In genomic region chr2:3205845-3206244, GRCh38 we compare ENCODE assay signal across 13 cellular contexts.
DNase-seq lines count a peak whose midpoint lies in the region; ATAC-seq and TF ChIP-seq lines count a peak whose summit lies in the region.
"Had no signal": no experiment of that assay in that cellular context is flagged by ENCODE, and none has a peak within 500 bp of the region (broad histone marks: within the 10 kb centered on the region; RNA-seq: fewer than 3 reads in every experiment).

No MANE protein-coding gene starts in this region.

- H2BK15ac ChIP-seq in neuronal stem cell (ENCODE audit: low read length) = no peak overlapping the region

- intact Hi-C loops in activated naive CD4-positive, alpha-beta T cell treated with anti-CD3 and anti-CD28 coated beads for 36 hours (cut with micrococcal nuclease) = no loop called here

- POLR2A ChIA-PET in WTC11 (lab: Charles Lee) = no interaction called here

- no peak for TF ChIP-seq CTCF in WTC11 (IDR thresholded peaks at IDR 0.05)

- H4K20me1 ChIP-seq in BLaER1 treated with 17β-estradiol and CSF1 and Interleukin-3, amounts not matched to agents 10 nM and 100 nM = peaks cover 0 to 42% (median 0%) of the 10 kb centered on the region in 11 experiments; a peak in 8 of 22 replicates

- H3K27me3 ChIP-seq in BLaER1 treated with 17β-estradiol and CSF1 and Interleukin-3, amounts not matched to agents 10 nM and 100 nM = no peaks in the 10 kb centered on the region
- H3K27me3 ChIP-seq in neuronal stem cell (ENCODE audit: control insufficient read depth in 3 of 3, insufficient read depth in 3 of 3, low read depth in 1 of 3, low read length in 3 of 3) = no peaks in the 10 kb centered on the region

- no peak overlapping the region for H2AFZ ChIP-seq in neuronal stem cell (ENCODE audit: low read length)
- H2AFZ ChIP-seq: GM23338 had no signal

- H3K4me3 Mint-ChIP-seq in activated naive CD4-positive, alpha-beta T cell treated with anti-CD3 and anti-CD28 coated beads for 36 hours = no peak overlapping the region
- H3K4me3 Mint-ChIP-seq in WTC11 = no peak overlapping the region
- H3K4me3 Mint-ChIP-seq: CD4-positive, CD25-positive, alpha-beta regulatory T cell; GM23338; H9; IgD-negative memory B cell had no signal

- no CpG with 5 or more reads among the region's 4 CpGs for WGBS in neuronal stem cell (ENCODE audit: extremely low coverage in 2 of 2, insufficient read length in 2 of 2, insufficient replicate concordance in 1 of 2), 2 donors

- H3K27me3 Mint-ChIP-seq in activated naive CD4-positive, alpha-beta T cell treated with anti-CD3 and anti-CD28 coated beads for 36 hours (ENCODE audit: low read depth) = no peaks in the 10 kb centered on the region
- no peaks in the 10 kb centered on the region for H3K27me3 Mint-ChIP-seq in WTC11 (ENCODE audit: low read depth)
- H3K27me3 Mint-ChIP-seq: CD4-positive, CD25-positive, alpha-beta regulatory T cell; IgD-negative memory B cell had no signal

- H4K91ac ChIP-seq in neuronal stem cell (ENCODE audit: low read depth, low read length, poor library complexity) = no peak overlapping the region

- H2BK120ac ChIP-seq in neuronal stem cell (ENCODE audit: low read depth, low read length) = no peak overlapping the region

- peaks cover 5 to 73% (median 31%) of the 10 kb centered on the region in 11 experiments; a peak in 19 of 22 replicates for H3K36me3 ChIP-seq in BLaER1 treated with 17β-estradiol and CSF1 and Interleukin-3, amounts not matched to agents 10 nM and 100 nM
- H3K36me3 ChIP-seq in neuronal stem cell (replicated peaks in 1 of 2; ENCODE audit: control insufficient read depth in 2 of 2, insufficient read depth in 2 of 2, low read length in 2 of 2) = peaks cover 0 to 3% of the 10 kb centered on the region in 2 donors

- H3K18ac ChIP-seq in neuronal stem cell (ENCODE audit: low read length) = no peak overlapping the region

- no peak overlapping the region for H3K27ac ChIP-seq in BLaER1 treated with 17β-estradiol and CSF1 and Interleukin-3, amounts not matched to agents 10 nM and 100 nM
- no peak overlapping the region for H3K27ac ChIP-seq in neuronal stem cell (replicated peaks; ENCODE audit: low read length)

- H3K79me1 ChIP-seq in neuronal stem cell (ENCODE audit: low read depth, low read length) = no peaks in the 10 kb centered on the region

- no peak overlapping the region for H2BK12ac ChIP-seq in neuronal stem cell (ENCODE audit: low read length)

- DNase-seq in activated naive CD4-positive, alpha-beta T cell treated with anti-CD3 and anti-CD28 coated beads, Interleukin-2, amount 50 U/mL, for 72 hours (ENCODE audit: low spot score in 2 of 2) = no peak
- DNase-seq in activated naive CD4-positive, alpha-beta T cell treated with anti-CD3 and anti-CD28 coated beads for 36 hours = no peak
- no peak for DNase-seq in WTC11 (ENCODE audit: low spot score)
- no peak for DNase-seq in neuronal stem cell (ENCODE audit: low spot score)
- no peak for DNase-seq in activated CD8-positive, alpha-beta memory T cell treated with anti-CD3 and anti-CD28 coated beads, Interleukin-2, amount 50 U/mL, for 48 hours
- no peak for DNase-seq in GM19238 (ENCODE audit: insufficient read length, low spot score)
- DNase-seq in RKO (ENCODE audit: low spot score) = no peak
- DNase-seq: CD4-positive, CD25-positive, alpha-beta regulatory T cell; DMS 273 treated with DMSO at 0.1 percent for 48 hours; H9 had no signal

- H3K36me3 Mint-ChIP-seq in activated naive CD4-positive, alpha-beta T cell treated with anti-CD3 and anti-CD28 coated beads, Interleukin-2, amount 50 U/mL, for 72 hours = peaks cover 5 to 11% of the 10 kb centered on the region in 2 donors
- peaks cover 13% of the 10 kb centered on the region for H3K36me3 Mint-ChIP-seq in activated naive CD4-positive, alpha-beta T cell treated with anti-CD3 and anti-CD28 coated beads for 36 hours (ENCODE audit: low read depth)
- peaks cover 6% of the 10 kb centered on the region for H3K36me3 Mint-ChIP-seq in WTC11

- ATAC-seq in activated naive CD4-positive, alpha-beta T cell treated with anti-CD3 and anti-CD28 coated beads, Interleukin-2, amount 50 U/mL, for 72 hours = no peak
- no peak for ATAC-seq in WTC11
- ATAC-seq: GM23338 had no signal

- no peaks in the 10 kb centered on the region for H3K9me3 Mint-ChIP-seq in activated naive CD4-positive, alpha-beta T cell treated with anti-CD3 and anti-CD28 coated beads, Interleukin-2, amount 50 U/mL, for 72 hours
- no peaks in the 10 kb centered on the region for H3K9me3 Mint-ChIP-seq in activated naive CD4-positive, alpha-beta T cell treated with anti-CD3 and anti-CD28 coated beads for 36 hours
- H3K9me3 Mint-ChIP-seq in WTC11 = peaks cover 5% of the 10 kb centered on the region; the same call in 1 of the 2 replicates
- H3K9me3 Mint-ChIP-seq: H9, IgD-negative memory B cell had no signal

- no peak overlapping the region for H3K9ac ChIP-seq in BLaER1 treated with 17β-estradiol and CSF1 and Interleukin-3, amounts not matched to agents 10 nM and 100 nM
- H3K9ac ChIP-seq in neuronal stem cell (ENCODE audit: low read depth, low read length, poor library complexity) = no peak overlapping the region

- peak overlapping the region in 7 of 11 experiments; percentile 48 to 79 (median 59); a peak in 14 of 22 replicates for H3K4me2 ChIP-seq in BLaER1 treated with 17β-estradiol and CSF1 and Interleukin-3, amounts not matched to agents 10 nM and 100 nM
- H3K4me2 ChIP-seq in neuronal stem cell (ENCODE audit: insufficient read depth, low read length, poor library complexity, severe bottlenecking) = no peak overlapping the region
- H3K4me2 ChIP-seq: GM23338 had no signal

- peak overlapping the region; percentile 22 to 93 for H3K27ac Mint-ChIP-seq in activated naive CD4-positive, alpha-beta T cell treated with anti-CD3 and anti-CD28 coated beads, Interleukin-2, amount 50 U/mL, for 72 hours
- H3K27ac Mint-ChIP-seq in activated naive CD4-positive, alpha-beta T cell treated with anti-CD3 and anti-CD28 coated beads for 36 hours = no peak overlapping the region
- H3K27ac Mint-ChIP-seq in WTC11 = no peak overlapping the region
- H3K27ac Mint-ChIP-seq: GM23338, H9 had no signal

- H3K4me1 ChIP-seq in BLaER1 treated with 17β-estradiol and CSF1 and Interleukin-3, amounts not matched to agents 10 nM and 100 nM = peaks cover 0 to 61% (median 54%) of the 10 kb centered on the region in 10 experiments; a peak in 16 of 20 replicates
- H3K4me1 ChIP-seq in neuronal stem cell (ENCODE audit: control insufficient read depth in 2 of 2, insufficient read depth in 1 of 2, low read depth in 1 of 2, low read length in 2 of 2) = peaks cover 0 to 3% of the 10 kb centered on the region in 2 donors

- no peak overlapping the region for H4K8ac ChIP-seq in neuronal stem cell (ENCODE audit: low read depth, low read length)

- no peak overlapping the region for H3K4me3 ChIP-seq in BLaER1 treated with 17β-estradiol and CSF1 and Interleukin-3, amounts not matched to agents 10 nM and 100 nM
- H3K4me3 ChIP-seq in neuronal stem cell (ENCODE audit: low read length in 2 of 2) = no peak overlapping the region
- H3K4me3 ChIP-seq: GM23338 had no signal

- CTCF ChIA-PET in activated naive CD4-positive, alpha-beta T cell treated with anti-CD3 and anti-CD28 coated beads for 36 hours (lab: Charles Lee) = interaction anchor here (1.4 kb wide), 1 partner anchor 17 kb away, joined by 3 read pairs; no protein-coding TSS in a partner anchor
- CTCF ChIA-PET in WTC11 (lab: Charles Lee) = no interaction called here

- peaks cover 13% of the 10 kb centered on the region for H3K4me1 Mint-ChIP-seq in activated naive CD4-positive, alpha-beta T cell treated with anti-CD3 and anti-CD28 coated beads for 36 hours (ENCODE audit: low read depth)
- H3K4me1 Mint-ChIP-seq in WTC11 = peaks cover 11% of the 10 kb centered on the region

- H3K14ac ChIP-seq in neuronal stem cell (ENCODE audit: low read length) = no peak overlapping the region

- H2AK5ac ChIP-seq in neuronal stem cell (ENCODE audit: low read depth, low read length) = no peak overlapping the region

- no peak overlapping the region for H3K4ac ChIP-seq in neuronal stem cell (ENCODE audit: low read length)

- H3K23ac ChIP-seq in neuronal stem cell (ENCODE audit: low read depth, low read length, poor library complexity) = no peak overlapping the region

- H3K9me3 ChIP-seq in BLaER1 treated with 17β-estradiol and CSF1 and Interleukin-3, amounts not matched to agents 10 nM and 100 nM (replicated peaks in 1 of 11) = peaks cover 0 to 11% (median 7%) of the 10 kb centered on the region in 11 experiments; a peak in 11 of 22 replicates
- H3K9me3 ChIP-seq in neuronal stem cell (replicated peaks in 1 of 2; ENCODE audit: control insufficient read depth in 2 of 2, insufficient read depth in 1 of 2, low read depth in 1 of 2, low read length in 2 of 2) = no peaks in the 10 kb centered on the region

- H2BK5ac ChIP-seq in neuronal stem cell (ENCODE audit: low read length) = peak overlapping the region; percentile 10

TF ChIP-seq in WTC11, 78 proteins besides CTCF, POLR2A, EP300 and RAD21:
- TF ChIP-seq ZNF671 (CRISPR knock-in tag; IDR thresholded peaks at IDR 0.05) (no peak), ZNF317 (CRISPR knock-in tag; IDR thresholded peaks at IDR 0.05; ENCODE audit: borderline replicate concordance, low read depth) (peak; percentile 84)

Comparison
In these comparisons a context has a peak if more than half of its experiments do, and no peak if none do; other contexts are left out.
1. H3K27ac Mint-ChIP-seq: peak in activated naive CD4-positive, alpha-beta T cell treated with anti-CD3 and anti-CD28 coated beads, Interleukin-2, amount 50 U/mL, for 72 hours (2 of 2); none in activated naive CD4-positive, alpha-beta T cell treated with anti-CD3 and anti-CD28 coated beads for 36 hours (single experiment) and WTC11 (single experiment).